Comparison of ENCODE assay signal across 12 cellular contexts in genomic region chr22:37025500-37026070, GRCh38.
"Had no signal": no experiment of that assay in that cellular context is flagged by ENCODE, and none has a peak within 500 bp of the region (broad histone marks: within the 10 kb centered on the region; RNA-seq: fewer than 3 reads in every experiment).

No MANE protein-coding gene starts in this region.

- ATAC-seq: activated T-helper 17 cell treated with anti-CD3 and anti-CD28 coated beads, Interleukin-2, amount 50 U/mL, for 72 hours; gastrocnemius medialis; left lobe of liver; stimulated activated effector memory CD8-positive, alpha-beta T cell treated with anti-CD3 and anti-CD28 coated beads, Interleukin-12 subunit alpha, Interleukin-12 subunit beta, amount 100 ng/mL, for 72 hours had no signal

- H3K9me3 ChIP-seq: gastrocnemius medialis, heart left ventricle, tibial nerve had no signal

- H3K27ac ChIP-seq: gastrocnemius medialis had no signal

- H3K27me3 Mint-ChIP-seq: activated T-helper 17 cell treated with anti-CD3 and anti-CD28 coated beads, Interleukin-2, amount 50 U/mL, for 72 hours had no signal

- H3K9me3 Mint-ChIP-seq: activated T-helper 17 cell treated with anti-CD3 and anti-CD28 coated beads, Interleukin-2, amount 50 U/mL, for 72 hours; neural crest cell; stimulated activated effector memory CD8-positive, alpha-beta T cell treated with anti-CD3 and anti-CD28 coated beads, Interleukin-12 subunit alpha, Interleukin-12 subunit beta, amount 100 ng/mL, for 72 hours; T-helper 2 cell treated with Interferon-gamma antibody and Interleukin-4, amounts not matched to agents 5 μg/mL and 100 μg/mL, for 36 hours had no signal

- H3K4me3 Mint-ChIP-seq: activated T-helper 17 cell treated with anti-CD3 and anti-CD28 coated beads, Interleukin-2, amount 50 U/mL, for 72 hours; stimulated activated effector memory CD8-positive, alpha-beta T cell treated with anti-CD3 and anti-CD28 coated beads, Interleukin-12 subunit alpha, Interleukin-12 subunit beta, amount 100 ng/mL, for 72 hours; T-helper 2 cell treated with Interferon-gamma antibody and Interleukin-4, amounts not matched to agents 5 μg/mL and 100 μg/mL, for 36 hours had no signal

- DNase-seq: activated naive CD4-positive, alpha-beta T cell treated with Interleukin-2 at 50 U/mL for 16 hours; dermis blood vessel endothelial cell; erythroblast; gastrocnemius medialis; mesendoderm had no signal

- H3K27me3 ChIP-seq: gastrocnemius medialis, heart left ventricle, tibial nerve had no signal

- H3K4me3 ChIP-seq: gastrocnemius medialis, heart left ventricle, tibial nerve had no signal

- H3K27ac Mint-ChIP-seq: activated T-helper 17 cell treated with anti-CD3 and anti-CD28 coated beads, Interleukin-2, amount 50 U/mL, for 72 hours; stimulated activated effector memory CD8-positive, alpha-beta T cell treated with anti-CD3 and anti-CD28 coated beads, Interleukin-12 subunit alpha, Interleukin-12 subunit beta, amount 100 ng/mL, for 72 hours; T-helper 2 cell treated with Interferon-gamma antibody and Interleukin-4, amounts not matched to agents 5 μg/mL and 100 μg/mL, for 36 hours had no signal
